Comparison of ENCODE assay signal across 8 cellular contexts in genomic region chr4:153573881-153574807, GRCh38.
A peak's percentile ranks its signal among the peaks of the same experiment; 100 is the strongest.
DNase-seq lines count a peak whose midpoint lies in the region; ATAC-seq, FAIRE-seq and TF ChIP-seq lines count a peak whose summit lies in the region.

No MANE protein-coding gene starts in this region.

- H2BK12ac ChIP-seq in H1 (ENCODE audit: low read depth, low read length) = no peak overlapping the region

- no peak overlapping the region for H2BK20ac ChIP-seq in H1 (ENCODE audit: low read length)

- POLR2A ChIA-PET in H1 (lab: Charles Lee; ENCODE audit: partially characterized antibody) = interaction anchor here (1.1 kb wide), 1 partner anchor 232 kb away, joined by 3 read pairs; no protein-coding TSS in a partner anchor
- POLR2A ChIA-PET in naive thymus-derived CD8-positive, alpha-beta T cell (lab: Charles Lee) = interaction anchor here (0.6 to 1.6 kb wide), 8 partner anchors 32 to 226 kb away, joined by 3 to 15 read pairs (median 4); partner anchors contain the start of gene TMEM131L

- peak overlapping the region in 9 of 10 donors; percentile 44 to 87 (median 79) for H3K27ac Mint-ChIP-seq in naive thymus-derived CD8-positive, alpha-beta T cell

- no peak overlapping the region for H3K23ac ChIP-seq in H1 (ENCODE audit: insufficient read length)

- TF ChIP-seq EP300 in H1 (IDR thresholded peaks at IDR 0.05; ENCODE audit: borderline replicate concordance in 1 of 2, low read depth in 2 of 2, low read length in 2 of 2) = no peak

- peak; percentile 74 for DNase-seq in EL
- peak; percentile 6 for DNase-seq in NCI-H2029 treated with DMSO at 0.1 percent for 48 hours (lab: John Stamatoyannopoulos, UW)
- DNase-seq in activated CD4-positive, alpha-beta T cell treated with anti-CD3 and anti-CD28 coated beads, Interleukin-2, amount 50 U/mL, for 4 hours = peak; percentile 64 to 65
- DNase-seq in H1 (ENCODE audit: low read depth in 1 of 2, low spot score in 2 of 2) = no peak
- peak; percentile 35 to 86 (median 62) for DNase-seq in naive thymus-derived CD8-positive, alpha-beta T cell
- peak; percentile 54 for DNase-seq in stimulated activated naive CD8-positive, alpha-beta T cell treated with anti-CD3 and anti-CD28 coated beads, Interleukin-15, Interleukin-2, amounts not matched to agents 100 U/mL and 50 U/mL, for 24 hours
- no peak for DNase-seq in NCI-H345 treated with DMSO at 0.1 percent for 48 hours (lab: John Stamatoyannopoulos, UW; ENCODE audit: unreplicated experiment)

- no peaks in the 10 kb centered on the region for H3K4me1 ChIP-seq in H1 (replicated peaks in 1 of 4; ENCODE audit: control insufficient read depth in 3 of 4, insufficient read depth in 4 of 4, low read length in 3 of 4)

- no peak overlapping the region for H3K27ac ChIP-seq in H1 (ENCODE audit: low read depth, low read length)

- no peak overlapping the region for H2AK5ac ChIP-seq in H1 (ENCODE audit: low read depth, low read length)

- CTCF ChIA-PET in H1 (lab: Charles Lee; ENCODE audit: partially characterized antibody) = interaction anchor here (0.6 to 1.9 kb wide), 18 partner anchors 11 to 447 kb away, joined by 3 to 11 read pairs (median 4); partner anchors contain the start of gene TMEM131L

- WGBS in H1 (ENCODE audit: extremely low coverage in 1 of 2, insufficient coverage in 1 of 2, insufficient read length in 1 of 2, insufficient replicate concordance in 2 of 2, low coverage in 1 of 2, low lambda C conversion rate in 2 of 2, missing lambda C conversion rate in 1 of 2), 2 experiments = 94% methylated on average over 4 of the region's 4 CpGs; no CpG with 5 or more reads in 1 of the 2 experiments

- no peak overlapping the region for H3K4me2 ChIP-seq in H1 (ENCODE audit: insufficient read depth in 1 of 2, low read depth in 2 of 2, low read length in 2 of 2)

- H4K20me1 ChIP-seq in H1 (replicated peaks in 1 of 2; ENCODE audit: control insufficient read depth in 1 of 2, insufficient read depth in 2 of 2, low read length in 2 of 2) = no peaks in the 10 kb centered on the region

- peaks cover 3% of the 10 kb centered on the region; the same call in 1 of the 2 replicates for H3K79me1 ChIP-seq in H1 (ENCODE audit: low read depth, low read length)

- no peaks in the 10 kb centered on the region for H3K9me3 ChIP-seq in H1 (ENCODE audit: insufficient read depth in 2 of 2, low read depth in 1 of 2, low read length in 1 of 2)

- no peak overlapping the region for H3K4ac ChIP-seq in H1 (replicated peaks; ENCODE audit: insufficient read length, low read depth, low read length)

- peak; percentile 60 for ATAC-seq in GM21786 (IDR thresholded peaks at IDR 0.05; ENCODE audit: unreplicated experiment)
- peak; percentile 93 for ATAC-seq in naive thymus-derived CD8-positive, alpha-beta T cell
- ATAC-seq in stimulated activated naive CD8-positive, alpha-beta T cell treated with anti-CD3 and anti-CD28 coated beads, Interleukin-15, Interleukin-2, amounts not matched to agents 100 U/mL and 50 U/mL, for 24 hours = peak; percentile 82

- no peaks in the 10 kb centered on the region; the same call in 1 of the 2 replicates for H3K23me2 ChIP-seq in H1 (ENCODE audit: low read depth, low read length)

- no peak overlapping the region for H4K91ac ChIP-seq in H1 (replicated peaks; ENCODE audit: insufficient read length, low read length)

- no peak overlapping the region for H2BK15ac ChIP-seq in H1 (ENCODE audit: low read length)

- H2AFZ ChIP-seq in H1 (ENCODE audit: low read length) = no peak overlapping the region

- H3K18ac ChIP-seq in H1 (ENCODE audit: extremely low read depth, low read length) = no peak overlapping the region

- no peak for TF ChIP-seq POLR2A in H1 (IDR thresholded peaks at IDR 0.05; ENCODE audit: control extremely low read depth in 1 of 2, low read depth in 2 of 2, low read length in 2 of 2)

- H3K4me3 Mint-ChIP-seq in naive thymus-derived CD8-positive, alpha-beta T cell = peak overlapping the region in 8 of 10 donors; percentile 3 to 66 (median 50)

- no peaks in the 10 kb centered on the region for H3K36me3 ChIP-seq in H1 (ENCODE audit: control insufficient read depth in 2 of 4, insufficient read depth in 4 of 4, low read length in 3 of 4)

- peaks cover 0 to 28% (median 0%) of the 10 kb centered on the region in 3 donors for H3K36me3 Mint-ChIP-seq in naive thymus-derived CD8-positive, alpha-beta T cell

- no peak overlapping the region for H3K9ac ChIP-seq in H1 (replicated peaks in 1 of 4; ENCODE audit: extremely low read depth in 1 of 4, low read depth in 3 of 4, low read length in 3 of 4)

- H3K79me2 ChIP-seq in H1 (ENCODE audit: control insufficient read depth in 1 of 2, insufficient read depth in 2 of 2, low read length in 2 of 2) = no peaks in the 10 kb centered on the region

- H3K27me3 Mint-ChIP-seq in naive thymus-derived CD8-positive, alpha-beta T cell = no peaks in the 10 kb centered on the region

- H2BK120ac ChIP-seq in H1 (replicated peaks; ENCODE audit: low read depth, low read length) = no peak overlapping the region

- FAIRE-seq in H1 (lab: Jason Lieb, UNC) = no peak

- H3K4me1 Mint-ChIP-seq in naive thymus-derived CD8-positive, alpha-beta T cell = peaks cover 33 to 74% (median 66%) of the 10 kb centered on the region in 4 donors

- TF ChIP-seq CTCF in H1 (IDR thresholded peaks at IDR 0.05; ENCODE audit: control extremely low read depth in 1 of 3, insufficient read depth in 1 of 3, low read depth in 1 of 3, low read length in 3 of 3) = peak in 2 of 3 experiments; percentile 4 to 12; a peak in 2 of 4 replicates

- H4K8ac ChIP-seq in H1 (ENCODE audit: extremely low read depth, insufficient read depth, low read length) = no peak overlapping the region

- no peak overlapping the region for H3K56ac ChIP-seq in H1 (replicated peaks; ENCODE audit: insufficient read length, low read depth, low read length)

- no peaks in the 10 kb centered on the region for H3K9me3 Mint-ChIP-seq in naive thymus-derived CD8-positive, alpha-beta T cell

- TF ChIP-seq RAD21 in H1 (IDR thresholded peaks at IDR 0.05 in 1 of 2, conservative IDR thresholded peaks at IDR 0.05 in 1 of 2; ENCODE audit: low read depth in 2 of 2, low read length in 2 of 2) = peak; percentile 45 to 59; a peak in 3 of 4 replicates

- H3K27me3 ChIP-seq in H1 (replicated peaks in 1 of 4; ENCODE audit: control insufficient read depth in 3 of 4, extremely low read depth in 1 of 4, insufficient read depth in 3 of 4, low read length in 3 of 4) = no peaks in the 10 kb centered on the region

- H2BK5ac ChIP-seq in H1 (ENCODE audit: low read depth, low read length) = no peak overlapping the region

- H3K14ac ChIP-seq in H1 (ENCODE audit: insufficient read length) = no peak overlapping the region

- no peak overlapping the region for H3K4me3 ChIP-seq in H1 (ENCODE audit: extremely low read depth in 1 of 4, insufficient read depth in 2 of 4, low read depth in 3 of 4, low read length in 4 of 4)

- no peak overlapping the region for H4K5ac ChIP-seq in H1 (ENCODE audit: insufficient read length, low read depth, low read length)

TF ChIP-seq in H1, 55 proteins besides CTCF, POLR2A, EP300 and RAD21:
- no peak for TF ChIP-seq SAP30 (IDR thresholded peaks at IDR 0.05; ENCODE audit: insufficient read depth, insufficient replicate concordance, low read length)
- TF ChIP-seq SIX5 (IDR thresholded peaks at IDR 0.05; ENCODE audit: low read depth, low read length) = no peak
- no peak for TF ChIP-seq JUN (IDR thresholded peaks at IDR 0.05; ENCODE audit: low read depth, low read length)
- TF ChIP-seq SRF (IDR thresholded peaks at IDR 0.05; ENCODE audit: low read depth, low read length) = no peak
- TF ChIP-seq KDM5A (IDR thresholded peaks at IDR 0.05; ENCODE audit: low read length) = no peak
- TF ChIP-seq CBX8 (IDR thresholded peaks at IDR 0.05; ENCODE audit: borderline replicate concordance, low read depth, low read length) = no peak
- TF ChIP-seq PHF8 (conservative IDR thresholded peaks at IDR 0.05; ENCODE audit: low read depth, low read length) = no peak
- no peak for TF ChIP-seq SUZ12 (IDR thresholded peaks at IDR 0.05; ENCODE audit: low read length)
- TF ChIP-seq YY1 (IDR thresholded peaks at IDR 0.05; ENCODE audit: low read depth, low read length) = no peak
- TF ChIP-seq EZH2 (IDR thresholded peaks at IDR 0.05; ENCODE audit: low read depth, low read length, severe bottlenecking) = no peak
- no peak for TF ChIP-seq CTBP2 (IDR thresholded peaks at IDR 0.05; ENCODE audit: borderline replicate concordance, insufficient read depth, insufficient read length, low read length)

Comparison
In these comparisons a context has a peak if more than half of its experiments do, and no peak if none do; other contexts are left out.
1. DNase-seq: peak in EL (single experiment), NCI-H2029 treated with DMSO at 0.1 percent for 48 hours (single experiment), activated CD4-positive, alpha-beta T cell treated with anti-CD3 and anti-CD28 coated beads, Interleukin-2, amount 50 U/mL, for 4 hours (2 of 2), naive thymus-derived CD8-positive, alpha-beta T cell (10 of 10) and stimulated activated naive CD8-positive, alpha-beta T cell treated with anti-CD3 and anti-CD28 coated beads, Interleukin-15, Interleukin-2, amounts not matched to agents 100 U/mL and 50 U/mL, for 24 hours (single experiment); none in H1 (0 of 2) and NCI-H345 treated with DMSO at 0.1 percent for 48 hours (single experiment).
2. Peak in every context shown above with its lines, with median percentiles within 50 percentile points of each other: ATAC-seq.